9 cellular contexts compared by ENCODE assay signal in the genomic region with DNA sequence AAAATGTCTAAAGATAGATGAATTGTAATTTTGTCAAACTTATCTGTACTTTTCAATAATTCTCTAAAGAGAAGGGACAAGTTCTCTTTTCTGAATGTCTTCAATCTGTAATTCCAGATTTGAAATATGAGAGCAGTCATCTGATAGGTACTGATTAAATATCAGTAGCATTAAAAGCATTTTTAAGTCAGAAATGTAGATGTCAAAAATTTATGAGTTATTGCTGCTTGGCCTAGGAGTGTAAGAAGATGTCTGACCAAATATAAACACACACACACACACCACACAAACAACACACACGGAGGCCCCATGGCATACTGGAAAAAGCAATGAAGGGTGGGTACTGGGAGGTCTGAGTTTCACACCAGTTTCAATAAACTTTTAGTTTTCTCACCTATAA. TPM values are rescaled to one million over a fixed set of nuclear protein-coding genes. Genes with fewer than 3 reads are reported as not detected.
A peak's percentile ranks its signal among the peaks of the same experiment; 100 is the strongest.
DNase-seq lines count a peak whose midpoint lies in the region; ATAC-seq and TF ChIP-seq lines count a peak whose summit lies in the region.
"Had no signal": no experiment of that assay in that cellular context is flagged by ENCODE, and none has a peak within 500 bp of the region (broad histone marks: within the 10 kb centered on the region; RNA-seq: fewer than 3 reads in every experiment).

No MANE protein-coding gene starts in this region.

- H3K4me3 Mint-ChIP-seq in dendritic cell treated with granulocyte-macrophage colony-stimulating factor and Interleukin-4, amounts not matched to agents 40 ng/mL and 50 ng/mL, for 4 days = no peak overlapping the region
- peak overlapping the region in 9 of 10 donors; percentile 80 to 99 (median 95) for H3K4me3 Mint-ChIP-seq in naive thymus-derived CD8-positive, alpha-beta T cell

- intact Hi-C loops in dendritic cell treated with granulocyte-macrophage colony-stimulating factor and Interleukin-4, amounts not matched to agents 40 ng/mL and 50 ng/mL, for 4 days (cut with micrococcal nuclease) = loop anchor here (5.0 to 10.0 kb wide), 3 partner anchors 49 to 256 kb away; partner anchors contain the start of gene SPAG9

- peaks cover 2% of the 10 kb centered on the region for H3K36me3 ChIP-seq in BE2C
- H3K36me3 ChIP-seq in MG63 = peaks cover 11% of the 10 kb centered on the region

- H3K4me1 Mint-ChIP-seq in dendritic cell treated with granulocyte-macrophage colony-stimulating factor and Interleukin-4, amounts not matched to agents 40 ng/mL and 50 ng/mL, for 4 days (ENCODE audit: low read depth) = peaks cover 22% of the 10 kb centered on the region
- peaks cover 23 to 71% (median 61%) of the 10 kb centered on the region in 4 donors for H3K4me1 Mint-ChIP-seq in naive thymus-derived CD8-positive, alpha-beta T cell

- H3K27me3 ChIP-seq in BE2C (no peaks in the 10 kb centered on the region), MG63 (no peaks in the 10 kb centered on the region)

- no peaks in the 10 kb centered on the region for H3K27me3 Mint-ChIP-seq in dendritic cell treated with granulocyte-macrophage colony-stimulating factor and Interleukin-4, amounts not matched to agents 40 ng/mL and 50 ng/mL, for 4 days
- peaks cover 0 to 1% (median 0%) of the 10 kb centered on the region in 5 donors for H3K27me3 Mint-ChIP-seq in naive thymus-derived CD8-positive, alpha-beta T cell

- H3K4me1 ChIP-seq in BE2C = peaks cover 15% of the 10 kb centered on the region; the same call in 1 of the 2 replicates

- H3K4me3 ChIP-seq in BE2C (ENCODE audit: low read depth, low read length) = peak overlapping the region; percentile 82
- H3K4me3 ChIP-seq in MG63 = peak overlapping the region; percentile 64

- H3K9me3 ChIP-seq in BE2C (no peaks in the 10 kb centered on the region), MG63 (no peaks in the 10 kb centered on the region)

- CTCF ChIA-PET in HEK293T (lab: Yijun Ruan, JAX) = no interaction called here

- H3K27ac Mint-ChIP-seq in dendritic cell treated with granulocyte-macrophage colony-stimulating factor and Interleukin-4, amounts not matched to agents 40 ng/mL and 50 ng/mL, for 4 days = peak overlapping the region; percentile 98
- peak overlapping the region; percentile 25 to 100 (median 99) for H3K27ac Mint-ChIP-seq in naive thymus-derived CD8-positive, alpha-beta T cell

- DNase-seq in BE2C (no peak), MG63 (no peak), NCI-H2107 treated with DMSO at 0.1 percent for 48 hours (lab: John Stamatoyannopoulos, UW; ENCODE audit: unreplicated experiment) (no peak), H4 (ENCODE audit: low spot score) (no peak), HEK293T (ENCODE audit: extremely low spot score) (no peak)
- no peak for DNase-seq in naive thymus-derived CD8-positive, alpha-beta T cell

- no peak for ATAC-seq in naive thymus-derived CD8-positive, alpha-beta T cell
- ATAC-seq in HG02798 (IDR thresholded peaks at IDR 0.05; ENCODE audit: poor library complexity, unreplicated experiment) = no peak

- peaks cover 29% of the 10 kb centered on the region for H3K36me3 Mint-ChIP-seq in dendritic cell treated with granulocyte-macrophage colony-stimulating factor and Interleukin-4, amounts not matched to agents 40 ng/mL and 50 ng/mL, for 4 days (ENCODE audit: low read depth)
- H3K36me3 Mint-ChIP-seq in naive thymus-derived CD8-positive, alpha-beta T cell = peaks cover 2 to 12% (median 7%) of the 10 kb centered on the region in 3 donors

- POLR2A ChIA-PET in naive thymus-derived CD8-positive, alpha-beta T cell (lab: Charles Lee) = interaction anchor here (0.8 to 6.3 kb wide), 5 partner anchors 15 to 63 kb away, joined by 3 to 544 read pairs (median 5); no protein-coding TSS in a partner anchor
- POLR2A ChIA-PET in HEK293T (lab: Yijun Ruan, JAX) = no interaction called here

- no peak for TF ChIP-seq CTCF in BE2C (IDR thresholded peaks at IDR 0.05; ENCODE audit: low read depth, low read length)

- H3K9me3 Mint-ChIP-seq in dendritic cell treated with granulocyte-macrophage colony-stimulating factor and Interleukin-4, amounts not matched to agents 40 ng/mL and 50 ng/mL, for 4 days = no peaks in the 10 kb centered on the region
- H3K9me3 Mint-ChIP-seq in naive thymus-derived CD8-positive, alpha-beta T cell = peaks cover 0 to 4% (median 0%) of the 10 kb centered on the region in 9 donors

TF ChIP-seq in HEK293T, 16 proteins besides CTCF, POLR2A, EP300 and RAD21:
- TF ChIP-seq FOXA1 (IDR thresholded peaks at IDR 0.05) (no peak), ELF4 (IDR thresholded peaks at IDR 0.05) (no peak), L3MBTL2 (conservative IDR thresholded peaks at IDR 0.05) (no peak), ARNT (IDR thresholded peaks at IDR 0.05) (no peak), LEF1 (IDR thresholded peaks at IDR 0.05; ENCODE audit: borderline replicate concordance) (no peak), ZNF384 (IDR thresholded peaks at IDR 0.05) (no peak), CTBP1 (IDR thresholded peaks at IDR 0.05; ENCODE audit: borderline replicate concordance) (no peak), NFRKB (IDR thresholded peaks at IDR 0.05) (no peak), FOXK2 (IDR thresholded peaks at IDR 0.05) (no peak), HDGF (IDR thresholded peaks at IDR 0.05; ENCODE audit: borderline replicate concordance) (no peak), TARDBP (IDR thresholded peaks at IDR 0.05) (no peak), SUZ12 (IDR thresholded peaks at IDR 0.05) (no peak), BHLHE40 (IDR thresholded peaks at IDR 0.05; ENCODE audit: borderline replicate concordance) (no peak), SP1 (IDR thresholded peaks at IDR 0.05) (no peak), FOXM1 (IDR thresholded peaks at IDR 0.05; ENCODE audit: borderline replicate concordance) (no peak)
- TF ChIP-seq, protein P1, sequence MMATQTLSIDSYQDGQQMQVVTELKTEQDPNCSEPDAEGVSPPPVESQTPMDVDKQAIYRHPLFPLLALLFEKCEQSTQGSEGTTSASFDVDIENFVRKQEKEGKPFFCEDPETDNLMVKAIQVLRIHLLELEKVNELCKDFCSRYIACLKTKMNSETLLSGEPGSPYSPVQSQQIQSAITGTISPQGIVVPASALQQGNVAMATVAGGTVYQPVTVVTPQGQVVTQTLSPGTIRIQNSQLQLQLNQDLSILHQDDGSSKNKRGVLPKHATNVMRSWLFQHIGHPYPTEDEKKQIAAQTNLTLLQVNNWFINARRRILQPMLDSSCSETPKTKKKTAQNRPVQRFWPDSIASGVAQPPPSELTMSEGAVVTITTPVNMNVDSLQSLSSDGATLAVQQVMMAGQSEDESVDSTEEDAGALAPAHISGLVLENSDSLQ (IDR thresholded peaks at IDR 0.05) = no peak; the same call in 1 of the 2 replicates

RNA-seq across cellular contexts. Expression of gene TOB1, which starts 2.4 kb away (rescaled TPM):
- 55.7 TPM for polyA plus RNA-seq in BE2C (2012; ENCODE audit: insufficient read depth, insufficient read length, low read depth)
- total RNA-seq in MG63 (2014; rRNA removed; shearing (Covaris generic); ENCODE audit: low replicate concordance) = 16.0 and 17.5 TPM in 2 replicates
- total RNA-seq in naive thymus-derived CD8-positive, alpha-beta T cell = 100 to 1,000 TPM in 1 of 2 experiments, 10 to 100 TPM in 1; 86.8 to 107 TPM
- polyA plus RNA-seq in naive thymus-derived CD8-positive, alpha-beta T cell = 100 to 1,000 TPM in 1 of 3 donors, 10 to 100 TPM in 2; 42.9 to 114 (median 65.1) TPM
- 3.1 and 7.0 TPM in 2 replicates for total RNA-seq in H4 (2014; rRNA removed; shearing (Covaris generic))

RNA-seq across cellular contexts. Expression of gene WFIKKN2, which starts 33.2 kb away (rescaled TPM):
- polyA plus RNA-seq in BE2C (2012; ENCODE audit: insufficient read depth, insufficient read length, low read depth) = 0.32 TPM
- not detected in 2 replicates for total RNA-seq in MG63 (2014; rRNA removed; shearing (Covaris generic); ENCODE audit: low replicate concordance)
- not detected for total RNA-seq in naive thymus-derived CD8-positive, alpha-beta T cell
- not detected for polyA plus RNA-seq in naive thymus-derived CD8-positive, alpha-beta T cell
- total RNA-seq in H4 (2014; rRNA removed; shearing (Covaris generic)) = not detected in 2 replicates
- total RNA-seq: M059J had no signal
